In genomic region chr20:62488470-62488869, GRCh38 we compare ENCODE assay signal across 31 cellular contexts. TPM values are rescaled to one million over a fixed set of nuclear protein-coding genes. Genes with fewer than 3 reads are reported as not detected.
"Had no signal": no experiment of that assay in that cellular context is flagged by ENCODE, and none has a peak within 500 bp of the region (broad histone marks: within the 10 kb centered on the region; RNA-seq: fewer than 3 reads in every experiment).

No MANE protein-coding gene starts in this region.

- H3K4me3 Mint-ChIP-seq: natural killer cell; neural crest cell; stimulated activated effector memory CD8-positive, alpha-beta T cell treated with anti-CD3 and anti-CD28 coated beads, Interleukin-12 subunit alpha, Interleukin-12 subunit beta, amount 100 ng/mL, for 72 hours had no signal

- DNase-seq: cerebellar nuclear complex; cortex of kidney; dorsolateral prefrontal cortex; effector CD4-positive, alpha-beta T cell; foreskin fibroblast; gastrocnemius medialis; heart left ventricle; hippocampal formation; left cardiac atrium; left lung; mesenchymal stem cell; natural killer cell; pancreas; retina; stimulated activated CD4-positive, alpha-beta T cell treated with anti-CD3 and anti-CD28 coated beads, Interleukin-2, amount 100 ng/mL, for 24 hours; stimulated activated CD4-positive, alpha-beta T cell treated with anti-CD3 and anti-CD28 coated beads, Interleukin-4, amount 100 ng/mL, for 24 hours; stimulated activated naive CD8-positive, alpha-beta T cell treated with anti-CD3 and anti-CD28 coated beads, Interleukin-15, Interleukin-2, amounts not matched to agents 100 U/mL and 50 U/mL, for 24 hours; substantia nigra; testis; tibial artery; upper lobe of left lung had no signal

- H3K4me1 ChIP-seq: left lung, tibial artery had no signal

- H3K4me3 ChIP-seq: dorsolateral prefrontal cortex, gastrocnemius medialis, heart left ventricle, left lung, pancreas, testis, tibial artery, upper lobe of left lung had no signal

- H3K27ac Mint-ChIP-seq: natural killer cell; stimulated activated effector memory CD8-positive, alpha-beta T cell treated with anti-CD3 and anti-CD28 coated beads, Interleukin-12 subunit alpha, Interleukin-12 subunit beta, amount 100 ng/mL, for 72 hours had no signal

- ATAC-seq: gastrocnemius medialis; left lung; natural killer cell; sciatic nerve; stimulated activated effector memory CD8-positive, alpha-beta T cell treated with anti-CD3 and anti-CD28 coated beads, Interleukin-12 subunit alpha, Interleukin-12 subunit beta, amount 100 ng/mL, for 72 hours; stimulated activated naive CD8-positive, alpha-beta T cell treated with anti-CD3 and anti-CD28 coated beads, Interleukin-15, Interleukin-2, amounts not matched to agents 100 U/mL and 50 U/mL, for 24 hours had no signal

- H3K9me3 Mint-ChIP-seq: natural killer cell; neural crest cell; stimulated activated effector memory CD8-positive, alpha-beta T cell treated with anti-CD3 and anti-CD28 coated beads, Interleukin-12 subunit alpha, Interleukin-12 subunit beta, amount 100 ng/mL, for 72 hours had no signal

- H3K36me3 Mint-ChIP-seq: natural killer cell; stimulated activated effector memory CD8-positive, alpha-beta T cell treated with anti-CD3 and anti-CD28 coated beads, Interleukin-12 subunit alpha, Interleukin-12 subunit beta, amount 100 ng/mL, for 72 hours had no signal

- H3K27me3 ChIP-seq: pancreas, testis had no signal

- H3K4me1 Mint-ChIP-seq: natural killer cell; neural crest cell; stimulated activated effector memory CD8-positive, alpha-beta T cell treated with anti-CD3 and anti-CD28 coated beads, Interleukin-12 subunit alpha, Interleukin-12 subunit beta, amount 100 ng/mL, for 72 hours had no signal

- H3K36me3 ChIP-seq: gastrocnemius medialis, heart left ventricle, left lung, neutrophil, pancreas, tibial artery, upper lobe of left lung had no signal

- H3K27ac ChIP-seq: dorsolateral prefrontal cortex, epithelial cell of prostate, gastrocnemius medialis, heart left ventricle, left lung, neutrophil, pancreas, testis, tibial artery, upper lobe of left lung had no signal

- H3K9me3 ChIP-seq: gastrocnemius medialis, heart left ventricle, left lung, neutrophil, pancreas, testis, tibial artery, upper lobe of left lung had no signal

RNA-seq across cellular contexts. Expression of gene GATA5, which starts 12.7 kb away (rescaled TPM):
- total RNA-seq: esophagus mucosa, gastrocnemius medialis, glomerular endothelial cell, kidney epithelial cell, lung microvascular endothelial cell, myocyte, natural killer cell, neural crest cell had no signal
